13 cellular contexts compared by ENCODE assay signal in the genomic region with DNA sequence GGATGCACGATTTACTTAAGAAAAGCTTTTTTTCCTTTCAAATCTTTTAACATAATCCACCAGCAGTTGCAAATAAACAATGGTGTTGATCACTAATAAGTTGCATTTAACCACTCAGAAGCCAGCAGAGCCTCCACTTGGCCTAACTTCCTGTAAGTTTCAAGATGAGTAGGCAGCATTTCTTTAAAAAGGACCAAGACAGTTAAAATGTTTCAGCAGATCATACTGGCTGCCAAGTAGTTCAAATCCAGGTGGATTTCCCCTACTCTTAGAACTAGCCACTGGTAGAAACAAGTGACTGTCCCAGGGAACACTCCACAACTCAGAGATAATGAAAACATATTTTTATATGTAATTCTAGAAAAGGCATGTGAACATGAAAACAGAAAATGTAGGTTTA. TPM values are rescaled to one million over a fixed set of nuclear protein-coding genes. Genes with fewer than 3 reads are reported as not detected.
DNase-seq lines count a peak whose midpoint lies in the region; ATAC-seq and TF ChIP-seq lines count a peak whose summit lies in the region.
"Had no signal": no experiment of that assay in that cellular context is flagged by ENCODE, and none has a peak within 500 bp of the region (broad histone marks: within the 10 kb centered on the region; RNA-seq: fewer than 3 reads in every experiment).

No MANE protein-coding gene starts in this region.

- H3K4me1 ChIP-seq in effector memory CD4-positive, alpha-beta T cell (ENCODE audit: control insufficient read depth, insufficient read depth, low read length, poor library complexity, severe bottlenecking) = peaks cover 34% of the 10 kb centered on the region
- H3K4me1 ChIP-seq in left lung = peaks cover 6 to 59% of the 10 kb centered on the region in 2 donors

- POLR2A ChIA-PET in GM10248 (lab: Yijun Ruan, JAX) = no interaction called here

- DNase-seq in GM10248 (ENCODE audit: extremely low spot score) (peak; percentile 55), MV-4-11 (lab: John Stamatoyannopoulos, UW) (peak; percentile 36), NCI-H1048 (lab: John Stamatoyannopoulos, UW) (no peak), NCI-H1436 treated with DMSO at 0.1 percent for 48 hours (lab: John Stamatoyannopoulos, UW) (no peak), left colon (no peak), left lung (no peak)
- no peak for DNase-seq in effector memory CD4-positive, alpha-beta T cell
- DNase-seq: NCI-H2029 treated with DMSO at 0.1 percent for 48 hours, testis had no signal

- no peaks in the 10 kb centered on the region for H3K36me3 ChIP-seq in effector memory CD4-positive, alpha-beta T cell (ENCODE audit: control insufficient read depth, insufficient read depth, low read length)
- no peaks in the 10 kb centered on the region for H3K36me3 ChIP-seq in left lung
- H3K36me3 ChIP-seq: right atrium auricular region had no signal

- no peak overlapping the region for H3K4me3 ChIP-seq in effector memory CD4-positive, alpha-beta T cell (ENCODE audit: insufficient read depth, low read depth, low read length, poor library complexity, severe bottlenecking)
- H3K4me3 ChIP-seq in left lung = no peak overlapping the region
- H3K4me3 ChIP-seq: right atrium auricular region, testis had no signal

- TF ChIP-seq CTCF in GM10248 (IDR thresholded peaks at IDR 0.05; ENCODE audit: control extremely low read depth, extremely low read depth, low read depth, missing control alignments) (no peak), left lung (IDR thresholded peaks at IDR 0.05) (no peak)

- H3K27me3 ChIP-seq in effector memory CD4-positive, alpha-beta T cell (replicated peaks; ENCODE audit: control insufficient read depth, insufficient read depth, low read length, poor library complexity, severe bottlenecking) = no peaks in the 10 kb centered on the region
- no peaks in the 10 kb centered on the region for H3K27me3 ChIP-seq in left lung
- H3K27me3 ChIP-seq: right atrium auricular region, testis had no signal

- peak overlapping the region; percentile 30 for H3K27ac ChIP-seq in effector memory CD4-positive, alpha-beta T cell (ENCODE audit: insufficient read depth, low read length, poor library complexity, severe bottlenecking)
- H3K27ac ChIP-seq in left lung = no peak overlapping the region
- H3K27ac ChIP-seq: right atrium auricular region, VCaP had no signal

- CTCF ChIA-PET in GM10248 (lab: Yijun Ruan, JAX) = interaction anchor here (1.1 to 5.1 kb wide), 3 partner anchors 10 to 82 kb away, joined by 4 to 29 read pairs (median 7); no protein-coding TSS in a partner anchor

- peak; percentile 61 for ATAC-seq in GM21360 (IDR thresholded peaks at IDR 0.05; ENCODE audit: unreplicated experiment)
- no peak for ATAC-seq in left colon
- no peak for ATAC-seq in left lung

- H3K9me3 ChIP-seq in effector memory CD4-positive, alpha-beta T cell (ENCODE audit: control insufficient read depth, low read length) = no peaks in the 10 kb centered on the region
- H3K9me3 ChIP-seq in left lung = no peaks in the 10 kb centered on the region
- H3K9me3 ChIP-seq: right atrium auricular region, testis had no signal

- intact Hi-C loops in left colon (cut with DNase I, micrococcal nuclease) (no loop called here), left lung (cut with DNase I) (loop anchor here in 1 of 2 donors (10.0 kb wide), 1 partner anchor 76 kb away; no protein-coding TSS in a partner anchor)

RNA-seq across cellular contexts. Expression of a gene that starts 17.0 kb away (rescaled TPM):
- total RNA-seq in left colon (10 to 100 TPM; 53.4 to 60.8 TPM), left lung (10 to 100 TPM; 22.2 to 42.0 TPM)

RNA-seq across cellular contexts. Expression of a gene that starts 39.1 kb away (rescaled TPM):
- total RNA-seq in left colon = 1 to 10 TPM; 8.8 to 8.9 TPM
- total RNA-seq in left lung = 10 to 100 TPM; 13.6 to 20.8 TPM

RNA-seq across cellular contexts. Expression of a gene that starts 40.9 kb away (rescaled TPM):
- not detected for total RNA-seq in left colon
- total RNA-seq in left lung = not detected
- total RNA-seq: G401, right atrium auricular region had no signal

Comparison
In these comparisons a context has a peak if more than half of its experiments do, and no peak if none do; other contexts are left out.
1. DNase-seq: peak in GM10248 (single experiment) and MV-4-11 (single experiment); none in effector memory CD4-positive, alpha-beta T cell (0 of 3), NCI-H1048 (single experiment), NCI-H1436 treated with DMSO at 0.1 percent for 48 hours (single experiment), left colon (0 of 2) and left lung (0 of 2).